1 cellular context compared by ENCODE assay signal in the genomic region with DNA sequence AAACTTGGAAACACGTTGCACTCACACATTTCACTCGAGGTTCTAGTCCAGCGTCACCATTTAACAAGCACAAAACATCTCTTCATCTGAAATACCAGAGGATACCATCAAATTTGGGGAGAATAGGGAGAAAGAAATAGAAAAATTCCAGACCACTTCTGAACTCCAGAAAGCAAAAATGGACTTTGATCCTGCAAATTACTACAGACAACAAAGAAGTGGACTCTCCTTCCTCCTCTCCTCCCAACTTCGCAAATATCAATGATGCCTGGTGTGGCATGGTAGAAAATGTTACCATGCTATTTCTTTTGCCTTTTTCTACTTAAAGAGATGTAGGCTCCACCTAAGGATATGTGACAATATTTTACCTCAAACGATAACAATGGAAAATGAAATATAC.
A peak's percentile ranks its signal among the peaks of the same experiment; 100 is the strongest.
TF ChIP-seq lines count a peak whose summit lies in the region.

No MANE protein-coding gene starts in this region.

TF ChIP-seq in HepG2, 621 proteins besides CTCF, POLR2A, EP300 and RAD21 (continued from another document and continues in another):
- TF ChIP-seq, protein P1, sequence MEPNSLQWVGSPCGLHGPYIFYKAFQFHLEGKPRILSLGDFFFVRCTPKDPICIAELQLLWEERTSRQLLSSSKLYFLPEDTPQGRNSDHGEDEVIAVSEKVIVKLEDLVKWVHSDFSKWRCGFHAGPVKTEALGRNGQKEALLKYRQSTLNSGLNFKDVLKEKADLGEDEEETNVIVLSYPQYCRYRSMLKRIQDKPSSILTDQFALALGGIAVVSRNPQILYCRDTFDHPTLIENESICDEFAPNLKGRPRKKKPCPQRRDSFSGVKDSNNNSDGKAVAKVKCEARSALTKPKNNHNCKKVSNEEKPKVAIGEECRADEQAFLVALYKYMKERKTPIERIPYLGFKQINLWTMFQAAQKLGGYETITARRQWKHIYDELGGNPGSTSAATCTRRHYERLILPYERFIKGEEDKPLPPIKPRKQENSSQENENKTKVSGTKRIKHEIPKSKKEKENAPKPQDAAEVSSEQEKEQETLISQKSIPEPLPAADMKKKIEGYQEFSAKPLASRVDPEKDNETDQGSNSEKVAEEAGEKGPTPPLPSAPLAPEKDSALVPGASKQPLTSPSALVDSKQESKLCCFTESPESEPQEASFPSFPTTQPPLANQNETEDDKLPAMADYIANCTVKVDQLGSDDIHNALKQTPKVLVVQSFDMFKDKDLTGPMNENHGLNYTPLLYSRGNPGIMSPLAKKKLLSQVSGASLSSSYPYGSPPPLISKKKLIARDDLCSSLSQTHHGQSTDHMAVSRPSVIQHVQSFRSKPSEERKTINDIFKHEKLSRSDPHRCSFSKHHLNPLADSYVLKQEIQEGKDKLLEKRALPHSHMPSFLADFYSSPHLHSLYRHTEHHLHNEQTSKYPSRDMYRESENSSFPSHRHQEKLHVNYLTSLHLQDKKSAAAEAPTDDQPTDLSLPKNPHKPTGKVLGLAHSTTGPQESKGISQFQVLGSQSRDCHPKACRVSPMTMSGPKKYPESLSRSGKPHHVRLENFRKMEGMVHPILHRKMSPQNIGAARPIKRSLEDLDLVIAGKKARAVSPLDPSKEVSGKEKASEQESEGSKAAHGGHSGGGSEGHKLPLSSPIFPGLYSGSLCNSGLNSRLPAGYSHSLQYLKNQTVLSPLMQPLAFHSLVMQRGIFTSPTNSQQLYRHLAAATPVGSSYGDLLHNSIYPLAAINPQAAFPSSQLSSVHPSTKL (CRISPR knock-in tag; IDR thresholded peaks at IDR 0.05): peak; percentile 63
- no peak for TF ChIP-seq ZNF460 (CRISPR knock-in tag; IDR thresholded peaks at IDR 0.05; ENCODE audit: borderline replicate concordance)
- 0 out of 2 replicates have a peak, but pooled peaks have one; percentile 26 for TF ChIP-seq MED1 (CRISPR knock-in tag; IDR thresholded peaks at IDR 0.05)
- TF ChIP-seq HNF4A (CRISPR knock-in tag; IDR thresholded peaks at IDR 0.05): peak; percentile 81
- TF ChIP-seq, protein P2, sequence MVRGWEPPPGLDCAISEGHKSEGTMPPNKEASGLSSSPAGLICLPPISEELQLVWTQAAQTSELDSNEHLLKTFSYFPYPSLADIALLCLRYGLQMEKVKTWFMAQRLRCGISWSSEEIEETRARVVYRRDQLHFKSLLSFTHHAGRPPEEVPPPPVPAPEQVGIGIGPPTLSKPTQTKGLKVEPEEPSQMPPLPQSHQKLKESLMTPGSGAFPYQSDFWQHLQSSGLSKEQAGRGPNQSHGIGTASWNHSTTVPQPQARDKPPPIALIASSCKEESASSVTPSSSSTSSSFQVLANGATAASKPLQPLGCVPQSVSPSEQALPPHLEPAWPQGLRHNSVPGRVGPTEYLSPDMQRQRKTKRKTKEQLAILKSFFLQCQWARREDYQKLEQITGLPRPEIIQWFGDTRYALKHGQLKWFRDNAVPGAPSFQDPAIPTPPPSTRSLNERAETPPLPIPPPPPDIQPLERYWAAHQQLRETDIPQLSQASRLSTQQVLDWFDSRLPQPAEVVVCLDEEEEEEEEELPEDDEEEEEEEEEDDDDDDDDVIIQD (CRISPR knock-in tag; IDR thresholded peaks at IDR 0.05; ENCODE audit: low read depth): peak; percentile 23; the same call in 1 of the 2 replicates
- TF ChIP-seq, protein P3, sequence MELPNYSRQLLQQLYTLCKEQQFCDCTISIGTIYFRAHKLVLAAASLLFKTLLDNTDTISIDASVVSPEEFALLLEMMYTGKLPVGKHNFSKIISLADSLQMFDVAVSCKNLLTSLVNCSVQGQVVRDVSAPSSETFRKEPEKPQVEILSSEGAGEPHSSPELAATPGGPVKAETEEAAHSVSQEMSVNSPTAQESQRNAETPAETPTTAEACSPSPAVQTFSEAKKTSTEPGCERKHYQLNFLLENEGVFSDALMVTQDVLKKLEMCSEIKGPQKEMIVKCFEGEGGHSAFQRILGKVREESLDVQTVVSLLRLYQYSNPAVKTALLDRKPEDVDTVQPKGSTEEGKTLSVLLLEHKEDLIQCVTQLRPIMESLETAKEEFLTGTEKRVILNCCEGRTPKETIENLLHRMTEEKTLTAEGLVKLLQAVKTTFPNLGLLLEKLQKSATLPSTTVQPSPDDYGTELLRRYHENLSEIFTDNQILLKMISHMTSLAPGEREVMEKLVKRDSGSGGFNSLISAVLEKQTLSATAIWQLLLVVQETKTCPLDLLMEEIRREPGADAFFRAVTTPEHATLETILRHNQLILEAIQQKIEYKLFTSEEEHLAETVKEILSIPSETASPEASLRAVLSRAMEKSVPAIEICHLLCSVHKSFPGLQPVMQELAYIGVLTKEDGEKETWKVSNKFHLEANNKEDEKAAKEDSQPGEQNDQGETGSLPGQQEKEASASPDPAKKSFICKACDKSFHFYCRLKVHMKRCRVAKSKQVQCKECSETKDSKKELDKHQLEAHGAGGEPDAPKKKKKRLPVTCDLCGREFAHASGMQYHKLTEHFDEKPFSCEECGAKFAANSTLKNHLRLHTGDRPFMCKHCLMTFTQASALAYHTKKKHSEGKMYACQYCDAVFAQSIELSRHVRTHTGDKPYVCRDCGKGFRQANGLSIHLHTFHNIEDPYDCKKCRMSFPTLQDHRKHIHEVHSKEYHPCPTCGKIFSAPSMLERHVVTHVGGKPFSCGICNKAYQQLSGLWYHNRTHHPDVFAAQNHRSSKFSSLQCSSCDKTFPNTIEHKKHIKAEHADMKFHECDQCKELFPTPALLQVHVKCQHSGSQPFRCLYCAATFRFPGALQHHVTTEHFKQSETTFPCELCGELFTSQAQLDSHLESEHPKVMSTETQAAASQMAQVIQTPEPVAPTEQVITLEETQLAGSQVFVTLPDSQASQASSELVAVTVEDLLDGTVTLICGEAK (IDR thresholded peaks at IDR 0.05): no peak
- TF ChIP-seq, protein P3 (CRISPR knock-in tag; IDR thresholded peaks at IDR 0.05): no peak
- TF ChIP-seq HMG20A (CRISPR knock-in tag; IDR thresholded peaks at IDR 0.05; ENCODE audit: borderline replicate concordance): peak; percentile 31; the same call in 1 of the 2 replicates
- peak; percentile 19; the same call in 1 of the 2 replicates for TF ChIP-seq FOXA3 (CRISPR knock-in tag; IDR thresholded peaks at IDR 0.05)
- no peak for TF ChIP-seq SP2 (CRISPR knock-in tag; IDR thresholded peaks at IDR 0.05)
- TF ChIP-seq, protein P4, sequence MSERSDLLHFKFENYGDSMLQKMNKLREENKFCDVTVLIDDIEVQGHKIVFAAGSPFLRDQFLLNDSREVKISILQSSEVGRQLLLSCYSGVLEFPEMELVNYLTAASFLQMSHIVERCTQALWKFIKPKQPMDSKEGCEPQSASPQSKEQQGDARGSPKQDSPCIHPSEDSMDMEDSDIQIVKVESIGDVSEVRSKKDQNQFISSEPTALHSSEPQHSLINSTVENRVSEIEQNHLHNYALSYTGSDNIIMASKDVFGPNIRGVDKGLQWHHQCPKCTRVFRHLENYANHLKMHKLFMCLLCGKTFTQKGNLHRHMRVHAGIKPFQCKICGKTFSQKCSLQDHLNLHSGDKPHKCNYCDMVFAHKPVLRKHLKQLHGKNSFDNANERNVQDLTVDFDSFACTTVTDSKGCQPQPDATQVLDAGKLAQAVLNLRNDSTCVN (CRISPR knock-in tag; IDR thresholded peaks at IDR 0.05; ENCODE audit: borderline replicate concordance): 0 out of 2 replicates have a peak, but pooled peaks have one; percentile 26
- TF ChIP-seq SAP130 (CRISPR knock-in tag; IDR thresholded peaks at IDR 0.05; ENCODE audit: low read depth): peak; percentile 27; the same call in 1 of the 2 replicates
- TF ChIP-seq RCOR2 (CRISPR knock-in tag; IDR thresholded peaks at IDR 0.05): 0 out of 2 replicates have a peak, but pooled peaks have one; percentile 62
- TF ChIP-seq TBX2 (CRISPR knock-in tag; IDR thresholded peaks at IDR 0.05; ENCODE audit: borderline replicate concordance): 0 out of 2 replicates have a peak, but pooled peaks have one; percentile 3
- no peak for TF ChIP-seq ZFP82 (CRISPR knock-in tag; IDR thresholded peaks at IDR 0.05; ENCODE audit: borderline replicate concordance)
- TF ChIP-seq GATAD2A (CRISPR knock-in tag; IDR thresholded peaks at IDR 0.05): peak; percentile 39; the same call in 1 of the 2 replicates
- TF ChIP-seq ZNF792 (CRISPR knock-in tag; IDR thresholded peaks at IDR 0.05): peak; percentile 40; the same call in 1 of the 2 replicates
- TF ChIP-seq HNF4G (IDR thresholded peaks at IDR 0.05; ENCODE audit: borderline replicate concordance, low read depth, low read length): peak; percentile 57; the same call in 1 of the 2 replicates
- TF ChIP-seq HNF4G (CRISPR knock-in tag; IDR thresholded peaks at IDR 0.05; ENCODE audit: borderline replicate concordance, low read depth): no peak
- TF ChIP-seq KLF6 (CRISPR knock-in tag; IDR thresholded peaks at IDR 0.05): 0 out of 2 replicates have a peak, but pooled peaks have one; percentile 28
- no peak for TF ChIP-seq ZNF768 (CRISPR knock-in tag; IDR thresholded peaks at IDR 0.05)
- TF ChIP-seq ELF3 (CRISPR knock-in tag; IDR thresholded peaks at IDR 0.05): no peak
- TF ChIP-seq, protein P5, sequence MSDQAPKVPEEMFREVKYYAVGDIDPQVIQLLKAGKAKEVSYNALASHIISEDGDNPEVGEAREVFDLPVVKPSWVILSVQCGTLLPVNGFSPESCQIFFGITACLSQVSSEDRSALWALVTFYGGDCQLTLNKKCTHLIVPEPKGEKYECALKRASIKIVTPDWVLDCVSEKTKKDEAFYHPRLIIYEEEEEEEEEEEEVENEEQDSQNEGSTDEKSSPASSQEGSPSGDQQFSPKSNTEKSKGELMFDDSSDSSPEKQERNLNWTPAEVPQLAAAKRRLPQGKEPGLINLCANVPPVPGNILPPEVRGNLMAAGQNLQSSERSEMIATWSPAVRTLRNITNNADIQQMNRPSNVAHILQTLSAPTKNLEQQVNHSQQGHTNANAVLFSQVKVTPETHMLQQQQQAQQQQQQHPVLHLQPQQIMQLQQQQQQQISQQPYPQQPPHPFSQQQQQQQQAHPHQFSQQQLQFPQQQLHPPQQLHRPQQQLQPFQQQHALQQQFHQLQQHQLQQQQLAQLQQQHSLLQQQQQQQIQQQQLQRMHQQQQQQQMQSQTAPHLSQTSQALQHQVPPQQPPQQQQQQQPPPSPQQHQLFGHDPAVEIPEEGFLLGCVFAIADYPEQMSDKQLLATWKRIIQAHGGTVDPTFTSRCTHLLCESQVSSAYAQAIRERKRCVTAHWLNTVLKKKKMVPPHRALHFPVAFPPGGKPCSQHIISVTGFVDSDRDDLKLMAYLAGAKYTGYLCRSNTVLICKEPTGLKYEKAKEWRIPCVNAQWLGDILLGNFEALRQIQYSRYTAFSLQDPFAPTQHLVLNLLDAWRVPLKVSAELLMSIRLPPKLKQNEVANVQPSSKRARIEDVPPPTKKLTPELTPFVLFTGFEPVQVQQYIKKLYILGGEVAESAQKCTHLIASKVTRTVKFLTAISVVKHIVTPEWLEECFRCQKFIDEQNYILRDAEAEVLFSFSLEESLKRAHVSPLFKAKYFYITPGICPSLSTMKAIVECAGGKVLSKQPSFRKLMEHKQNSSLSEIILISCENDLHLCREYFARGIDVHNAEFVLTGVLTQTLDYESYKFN (CRISPR knock-in tag; conservative IDR thresholded peaks at IDR 0.05): peak; percentile 62
- no peak for TF ChIP-seq SOX13 (IDR thresholded peaks at IDR 0.05)
- peak in 1 of 2 experiments; percentile 44; a peak in 1 of 4 replicates for TF ChIP-seq SOX13 (CRISPR knock-in tag; conservative IDR thresholded peaks at IDR 0.05 in 1 of 2, IDR thresholded peaks at IDR 0.05 in 1 of 2)
- TF ChIP-seq ZNF572 (CRISPR knock-in tag; IDR thresholded peaks at IDR 0.05): no peak
- TF ChIP-seq, protein P6, sequence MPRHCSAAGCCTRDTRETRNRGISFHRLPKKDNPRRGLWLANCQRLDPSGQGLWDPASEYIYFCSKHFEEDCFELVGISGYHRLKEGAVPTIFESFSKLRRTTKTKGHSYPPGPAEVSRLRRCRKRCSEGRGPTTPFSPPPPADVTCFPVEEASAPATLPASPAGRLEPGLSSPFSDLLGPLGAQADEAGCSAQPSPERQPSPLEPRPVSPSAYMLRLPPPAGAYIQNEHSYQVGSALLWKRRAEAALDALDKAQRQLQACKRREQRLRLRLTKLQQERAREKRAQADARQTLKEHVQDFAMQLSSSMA (CRISPR knock-in tag; IDR thresholded peaks at IDR 0.05): no peak
- no peak for TF ChIP-seq JDP2 (CRISPR knock-in tag; IDR thresholded peaks at IDR 0.05; ENCODE audit: borderline replicate concordance)
- TF ChIP-seq KAT8 (CRISPR knock-in tag; IDR thresholded peaks at IDR 0.05): no peak
